ENCODE assay signal across 17 cellular contexts in the genomic region with DNA sequence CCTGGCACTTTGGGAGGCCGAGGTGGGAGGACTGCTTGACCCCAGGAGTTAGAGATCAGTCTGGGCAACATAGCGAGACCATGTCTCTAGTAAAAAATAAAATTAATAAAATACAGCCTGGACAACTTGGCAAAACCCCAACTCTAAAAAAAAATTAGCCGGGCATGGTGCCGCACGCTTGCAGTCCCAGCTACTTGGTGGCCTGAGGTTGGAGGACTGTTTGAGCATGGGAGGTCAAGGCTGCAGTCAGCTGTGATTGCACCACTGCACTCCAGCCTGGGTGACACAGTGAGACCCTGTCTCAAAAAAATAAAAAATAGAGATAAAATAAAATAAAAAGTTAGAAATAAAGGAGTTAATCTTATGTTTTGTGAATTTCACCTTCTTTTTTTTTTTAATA. TPM values are rescaled to one million over a fixed set of nuclear protein-coding genes. Genes with fewer than 3 reads are reported as not detected.
DNase-seq lines count a peak whose midpoint lies in the region; ATAC-seq and TF ChIP-seq lines count a peak whose summit lies in the region.
"Had no signal": no experiment of that assay in that cellular context is flagged by ENCODE, and none has a peak within 500 bp of the region (broad histone marks: within the 10 kb centered on the region; RNA-seq: fewer than 3 reads in every experiment).

No MANE protein-coding gene starts in this region.

- H3K9me3 ChIP-seq in left ventricle myocardium inferior (replicated peaks) = no peaks in the 10 kb centered on the region
- H3K9me3 ChIP-seq in stomach = no peaks in the 10 kb centered on the region

- no peak overlapping the region for H3K4me3 ChIP-seq in left ventricle myocardium inferior
- no peak overlapping the region for H3K4me3 ChIP-seq in stomach

- H3K27ac ChIP-seq in left ventricle myocardium inferior (replicated peaks) (peak overlapping the region; percentile 86), stomach (peak overlapping the region in 4 of 5 donors; percentile 10 to 88 (median 68))
- H3K27ac ChIP-seq: 22Rv1, KMS-11 had no signal

- H3K27me3 ChIP-seq in left ventricle myocardium inferior (ENCODE audit: low read depth) = no peaks in the 10 kb centered on the region
- no peaks in the 10 kb centered on the region for H3K27me3 ChIP-seq in stomach

- DNase-seq in left ventricle myocardium inferior (no peak), left ventricle myocardium superior (no peak), left lobe of liver (ENCODE audit: low spot score) (peak; percentile 80), stomach (no peak), iPS-NIHi11 (ENCODE audit: low spot score) (no peak), NCI-H1930 (lab: John Stamatoyannopoulos, UW) (no peak)
- no peak for DNase-seq in stimulated activated naive CD8-positive, alpha-beta T cell treated with anti-CD3 and anti-CD28 coated beads, Interleukin-15, Interleukin-2, amounts not matched to agents 100 U/mL and 50 U/mL, for 24 hours
- DNase-seq: DND-41, HFFc6, MV-4-11, NCI-H187, NCI-H226, NCI-H524, NCI-H82 had no signal

- intact Hi-C loops in left ventricle myocardium inferior (cut with micrococcal nuclease) = no loop called here
- intact Hi-C loops in left ventricle myocardium superior (cut with micrococcal nuclease) = no loop called here
- intact Hi-C loops in stomach (cut with DNase I; ENCODE audit: low total_unique reads) = no loop called here

- TF ChIP-seq EP300 in stomach (IDR thresholded peaks at IDR 0.05) = no peak

- 74 to 88% (median 84%) methylated on average over 5 of the region's 5 CpGs for WGBS in stomach, 5 donors

- H3K4me1 ChIP-seq in left ventricle myocardium inferior = peaks cover 21% of the 10 kb centered on the region
- H3K4me1 ChIP-seq in stomach = peaks cover 6 to 31% (median 15%) of the 10 kb centered on the region in 4 donors

- H3K36me3 ChIP-seq in left ventricle myocardium inferior (peaks cover 100% of the 10 kb centered on the region), stomach (peaks cover 77 to 100% (median 99%) of the 10 kb centered on the region in 4 donors)

- no peak for ATAC-seq in left ventricle myocardium superior
- peak; percentile 77 for ATAC-seq in left lobe of liver
- ATAC-seq in HG03521 (IDR thresholded peaks at IDR 0.05; ENCODE audit: unreplicated experiment) = no peak
- no peak for ATAC-seq in stimulated activated naive CD8-positive, alpha-beta T cell treated with anti-CD3 and anti-CD28 coated beads, Interleukin-15, Interleukin-2, amounts not matched to agents 100 U/mL and 50 U/mL, for 24 hours

- TF ChIP-seq CTCF in left ventricle myocardium inferior (IDR thresholded peaks at IDR 0.05; ENCODE audit: borderline replicate concordance) (no peak), stomach (IDR thresholded peaks at IDR 0.05) (no peak)

- TF ChIP-seq POLR2A in stomach (IDR thresholded peaks at IDR 0.05) = no peak

RNA-seq across cellular contexts. Expression of gene SPC24, which starts 15.6 kb away (rescaled TPM):
- 3.9 TPM for total RNA-seq in left ventricle myocardium inferior
- 8.1 TPM for total RNA-seq in left ventricle myocardium superior
- 0.81 TPM for total RNA-seq in left lobe of liver
- total RNA-seq in stomach = 10 to 100 TPM in 3 of 5 donors, not detected in 2; 11.9 to 20.4 (median 18.7) TPM
- polyA plus RNA-seq in stomach = 1 to 10 TPM; 3.7 to 6.5 (median 5.0) TPM

RNA-seq across cellular contexts. Expression of gene KANK2, which starts 26.2 kb away (rescaled TPM):
- 326 TPM for total RNA-seq in left ventricle myocardium inferior
- total RNA-seq in left ventricle myocardium superior = 471 TPM
- total RNA-seq in left lobe of liver = 61.1 TPM
- 100 to 1,000 TPM; 120 to 415 (median 251) TPM for total RNA-seq in stomach
- polyA plus RNA-seq in stomach = 100 to 1,000 TPM in 2 of 3 donors, 10 to 100 TPM in 1; 82.4 to 158 (median 144) TPM
